1 cellular context compared by ENCODE assay signal in genomic region chr5:142810891-142811290, GRCh38.
TF ChIP-seq lines count a peak whose summit lies in the region.

No MANE protein-coding gene starts in this region.

TF ChIP-seq in SK-N-SH, 30 proteins besides CTCF, POLR2A, EP300 and RAD21 (continued from another document):
- TF ChIP-seq MAX (IDR thresholded peaks at IDR 0.05; ENCODE audit: low read depth) (no peak), TCF12 (IDR thresholded peaks at IDR 0.05) (no peak), TEAD4 (IDR thresholded peaks at IDR 0.05; ENCODE audit: borderline replicate concordance, insufficient read depth) (no peak), EZH2phosphoT487 (IDR thresholded peaks at IDR 0.05; ENCODE audit: borderline replicate concordance, low read depth) (no peak), JUND (IDR thresholded peaks at IDR 0.05) (no peak), GABPA (IDR thresholded peaks at IDR 0.05; ENCODE audit: low read depth) (no peak), ELF1 (IDR thresholded peaks at IDR 0.05) (no peak)
- TF ChIP-seq, protein P1, sequence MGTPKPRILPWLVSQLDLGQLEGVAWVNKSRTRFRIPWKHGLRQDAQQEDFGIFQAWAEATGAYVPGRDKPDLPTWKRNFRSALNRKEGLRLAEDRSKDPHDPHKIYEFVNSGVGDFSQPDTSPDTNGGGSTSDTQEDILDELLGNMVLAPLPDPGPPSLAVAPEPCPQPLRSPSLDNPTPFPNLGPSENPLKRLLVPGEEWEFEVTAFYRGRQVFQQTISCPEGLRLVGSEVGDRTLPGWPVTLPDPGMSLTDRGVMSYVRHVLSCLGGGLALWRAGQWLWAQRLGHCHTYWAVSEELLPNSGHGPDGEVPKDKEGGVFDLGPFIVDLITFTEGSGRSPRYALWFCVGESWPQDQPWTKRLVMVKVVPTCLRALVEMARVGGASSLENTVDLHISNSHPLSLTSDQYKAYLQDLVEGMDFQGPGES (IDR thresholded peaks at IDR 0.05; ENCODE audit: low read depth, low read length): no peak
